Comparison of ENCODE assay signal across 12 cellular contexts in the genomic region with DNA sequence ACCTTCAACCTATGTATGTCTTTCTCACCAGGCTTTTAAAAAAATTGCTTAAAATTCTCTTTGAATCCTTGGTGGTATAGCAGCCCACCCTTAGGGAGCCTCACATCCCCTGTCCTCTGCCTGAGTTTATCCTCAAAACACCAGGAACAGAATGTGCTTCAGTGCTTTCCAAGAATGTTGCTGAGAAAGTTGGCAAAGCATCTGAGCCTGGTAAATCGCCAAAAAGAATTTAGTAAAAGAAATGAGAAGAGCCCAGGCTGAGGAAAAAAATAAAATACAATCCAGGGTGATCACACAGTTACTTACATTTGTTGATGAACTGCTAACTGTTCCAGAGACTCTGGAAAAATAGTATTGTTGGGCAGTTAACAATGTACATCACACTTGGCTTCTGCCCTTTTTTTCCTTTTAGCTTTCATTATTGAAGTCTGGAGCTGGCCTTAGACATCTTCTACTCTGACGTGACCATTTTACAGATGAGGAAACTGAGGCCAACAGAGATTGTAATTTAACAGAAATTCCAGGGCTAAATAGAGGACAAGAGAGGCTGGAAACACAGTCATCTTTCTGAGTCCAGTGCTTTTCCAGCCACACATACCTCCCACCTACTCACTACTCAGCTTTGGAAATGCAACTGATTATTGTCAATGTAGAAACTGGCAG.
DNase-seq lines count a peak whose midpoint lies in the region; ATAC-seq and TF ChIP-seq lines count a peak whose summit lies in the region.
"Had no signal": no experiment of that assay in that cellular context is flagged by ENCODE, and none has a peak within 500 bp of the region (broad histone marks: within the 10 kb centered on the region; RNA-seq: fewer than 3 reads in every experiment).

No MANE protein-coding gene starts in this region.

- peak overlapping the region in 2 of 5 donors; percentile 14 to 77 for H3K27ac ChIP-seq in adrenal gland
- H3K27ac ChIP-seq in upper lobe of right lung: peak overlapping the region; percentile 28

- DNase-seq in adrenal gland: peak in 5 of 7 donors; percentile 16 to 54 (median 21)
- peak; percentile 43 for DNase-seq in fibroblast of villous mesenchyme (ENCODE audit: low read depth)
- DNase-seq in myocyte (ENCODE audit: low read depth): peak; percentile 68
- no peak for DNase-seq in upper lobe of right lung
- DNase-seq in stimulated activated CD8-positive, alpha-beta memory T cell treated with anti-CD3 and anti-CD28 coated beads, Interleukin-4, amount 100 ng/mL, for 48 hours: no peak
- no peak for DNase-seq in central memory CD4-positive, alpha-beta T cell
- no peak for DNase-seq in NCI-H1105 (lab: John Stamatoyannopoulos, UW)
- DNase-seq: activated CD4-positive, alpha-beta T cell treated with anti-CD3 and anti-CD28 coated beads, Interleukin-2, amount 10 ng/mL, durations not matched to agents 7 days and 5 days; activated naive CD8-positive, alpha-beta T cell treated with anti-CD3 and anti-CD28 coated beads for 36 hours; DMS53 had no signal

- no peak for TF ChIP-seq POLR2A in adrenal gland (IDR thresholded peaks at IDR 0.05)

- H3K27me3 ChIP-seq in adrenal gland (no peaks in the 10 kb centered on the region), upper lobe of right lung (no peaks in the 10 kb centered on the region)

- intact Hi-C loops in adrenal gland (cut with DNase I) (no loop called here), upper lobe of right lung (cut with DNase I) (no loop called here)

- TF ChIP-seq CTCF in adrenal gland (IDR thresholded peaks at IDR 0.05): no peak
- TF ChIP-seq CTCF in fibroblast of villous mesenchyme (IDR thresholded peaks at IDR 0.05; ENCODE audit: insufficient read depth, low read depth, low read length): no peak
- no peak for TF ChIP-seq CTCF in upper lobe of right lung (IDR thresholded peaks at IDR 0.05)

- H3K9me3 ChIP-seq in adrenal gland (replicated peaks in 1 of 3) (no peaks in the 10 kb centered on the region), upper lobe of right lung (no peaks in the 10 kb centered on the region)

- WGBS in adrenal gland, 4 donors: 35 to 53% (median 43%) methylated on average over 2 of the region's 2 CpGs

- H3K36me3 ChIP-seq in adrenal gland (replicated peaks in 1 of 2): no peaks in the 10 kb centered on the region
- no peaks in the 10 kb centered on the region for H3K36me3 ChIP-seq in upper lobe of right lung

- H3K4me3 ChIP-seq in adrenal gland (no peak overlapping the region), fibroblast of villous mesenchyme (ENCODE audit: low read depth, low read length) (no peak overlapping the region), upper lobe of right lung (no peak overlapping the region)

- no peaks in the 10 kb centered on the region for H3K4me1 ChIP-seq in adrenal gland (replicated peaks in 1 of 2)
- H3K4me1 ChIP-seq in upper lobe of right lung: peaks cover 5% of the 10 kb centered on the region

- ATAC-seq in upper lobe of right lung: no peak
- ATAC-seq in HG03108 (IDR thresholded peaks at IDR 0.05; ENCODE audit: unreplicated experiment): no peak
- ATAC-seq: esophagus mucosa had no signal

Comparison
In these comparisons a context has a peak if more than half of its experiments do, and no peak if none do; other contexts are left out.
1. DNase-seq: peak in adrenal gland (5 of 7), fibroblast of villous mesenchyme (single experiment) and myocyte (single experiment); none in upper lobe of right lung (single experiment), stimulated activated CD8-positive, alpha-beta memory T cell treated with anti-CD3 and anti-CD28 coated beads, Interleukin-4, amount 100 ng/mL, for 48 hours (single experiment), central memory CD4-positive, alpha-beta T cell (single experiment) and NCI-H1105 (single experiment).